ENCODE assay signal across 19 cellular contexts in genomic region chr13:34025746-34026145, GRCh38.
DNase-seq lines count a peak whose midpoint lies in the region; ATAC-seq and TF ChIP-seq lines count a peak whose summit lies in the region.
"Had no signal": no experiment of that assay in that cellular context is flagged by ENCODE, and none has a peak within 500 bp of the region (broad histone marks: within the 10 kb centered on the region; RNA-seq: fewer than 3 reads in every experiment).

No MANE protein-coding gene starts in this region.

- ATAC-seq in HG02884 (IDR thresholded peaks at IDR 0.05; ENCODE audit: unreplicated experiment): no peak
- ATAC-seq: upper lobe of right lung, WTC11 had no signal

- CTCF ChIA-PET in RWPE1 (lab: Yijun Ruan, JAX): no interaction called here

- POLR2A ChIA-PET in RWPE1 (lab: Yijun Ruan, JAX; ENCODE audit: low non-redundant PET): no interaction called here

- H3K27ac ChIP-seq in RWPE1: no peak overlapping the region
- H3K27ac ChIP-seq: BLaER1 treated with 17β-estradiol and CSF1 and Interleukin-3, amounts not matched to agents 10 nM and 100 nM; dorsolateral prefrontal cortex; KMS-11; upper lobe of right lung had no signal

- H3K4me3 ChIP-seq in epithelial cell of proximal tubule (ENCODE audit: low read depth, low read length): no peak overlapping the region
- H3K4me3 ChIP-seq: BLaER1 treated with 17β-estradiol and CSF1 and Interleukin-3, amounts not matched to agents 10 nM and 100 nM; dorsolateral prefrontal cortex; upper lobe of right lung had no signal

- DNase-seq in ELR (ENCODE audit: low read depth): peak; percentile 78
- peak; percentile 10 for DNase-seq in RWPE1 (ENCODE audit: low spot score)
- DNase-seq in epithelial cell of proximal tubule (ENCODE audit: low read depth): peak; percentile 12
- peak; percentile 73 for DNase-seq in renal cortical epithelial cell (ENCODE audit: low read depth)
- no peak for DNase-seq in NCI-H1417 (lab: John Stamatoyannopoulos, UW)
- DNase-seq in germinal center (ENCODE audit: low spot score): no peak
- DNase-seq in DMS114 treated with DMSO at 0.1 percent for 48 hours (lab: John Stamatoyannopoulos, UW; ENCODE audit: unreplicated experiment): no peak
- DNase-seq: activated effector memory CD4-positive, alpha-beta T cell treated with Interleukin-2 at 50 U/mL for 16 hours; dorsolateral prefrontal cortex; NCI-H1694; NCI-H524 treated with DMSO at 0.1 percent for 48 hours; OCI-M1; stimulated activated CD4-positive, alpha-beta T cell treated with anti-CD3 and anti-CD28 coated beads, Interleukin-4, amount 100 ng/mL, for 4 hours; SW 1271; upper lobe of right lung had no signal

- TF ChIP-seq CTCF in RWPE1 (conservative IDR thresholded peaks at IDR 0.05; ENCODE audit: low read depth) (no peak), epithelial cell of proximal tubule (conservative IDR thresholded peaks at IDR 0.05; ENCODE audit: low read depth, low read length) (no peak)

Comparison
In these comparisons a context has a peak if more than half of its experiments do, and no peak if none do; other contexts are left out.
1. DNase-seq: peak in ELR (single experiment), RWPE1 (single experiment), epithelial cell of proximal tubule (single experiment) and renal cortical epithelial cell (single experiment); none in NCI-H1417 (0 of 3), germinal center (single experiment) and DMS114 treated with DMSO at 0.1 percent for 48 hours (single experiment).